Comparison of ENCODE assay signal across 16 cellular contexts in the genomic region with DNA sequence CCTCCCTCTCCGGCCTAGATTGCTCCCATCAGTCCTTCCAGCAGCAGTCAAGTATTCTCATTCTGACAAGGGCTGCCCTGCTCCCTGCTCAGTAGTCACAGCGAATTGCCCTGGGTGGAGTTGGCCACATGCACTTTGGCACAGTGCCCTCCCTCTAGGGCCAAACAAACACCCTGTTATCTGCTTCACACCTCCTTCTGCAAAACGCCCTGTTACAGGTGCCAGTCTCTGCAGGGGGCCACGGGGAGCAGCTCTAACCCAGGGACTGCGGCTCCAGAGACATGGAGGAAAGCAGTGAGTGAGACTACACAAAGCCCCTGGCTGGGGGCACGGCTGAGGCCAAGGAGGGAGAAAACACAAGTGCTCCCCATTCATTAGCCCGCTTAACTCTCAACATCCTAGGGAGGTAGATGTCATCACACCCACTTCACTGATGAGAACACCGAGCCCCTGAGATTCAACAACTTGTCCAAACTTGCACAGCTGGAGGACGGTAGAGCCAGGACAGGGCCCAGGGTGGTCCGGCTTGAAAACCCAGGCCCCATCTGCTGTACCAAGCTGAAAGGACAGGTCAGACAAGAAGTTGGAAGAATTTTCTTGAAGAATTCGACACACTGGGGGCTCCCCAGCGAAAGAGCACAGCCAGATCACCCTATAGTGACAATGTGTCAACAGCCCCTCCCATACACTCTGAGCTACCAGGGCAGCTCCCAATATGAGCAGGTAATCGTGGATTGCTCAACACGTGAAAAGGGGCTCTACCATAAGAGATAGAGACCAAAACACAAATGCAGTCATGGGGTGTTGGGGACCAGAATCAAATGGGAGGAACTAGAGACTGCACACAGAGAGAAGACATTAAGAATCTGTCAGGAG. TPM values are rescaled to one million over a fixed set of nuclear protein-coding genes. Genes with fewer than 3 reads are reported as not detected.
A peak's percentile ranks its signal among the peaks of the same experiment; 100 is the strongest.
DNase-seq lines count a peak whose midpoint lies in the region; ATAC-seq and TF ChIP-seq lines count a peak whose summit lies in the region.
"Had no signal": no experiment of that assay in that cellular context is flagged by ENCODE, and none has a peak within 500 bp of the region (broad histone marks: within the 10 kb centered on the region; RNA-seq: fewer than 3 reads in every experiment).

No MANE protein-coding gene starts in this region.

- no peaks in the 10 kb centered on the region for H3K36me3 Mint-ChIP-seq in osteocyte (ENCODE audit: unreplicated experiment)
- H3K36me3 Mint-ChIP-seq: CD14-positive monocyte had no signal

- H3K27ac Mint-ChIP-seq in osteocyte (ENCODE audit: unreplicated experiment), result no peak overlapping the region
- H3K27ac Mint-ChIP-seq: activated CD4-positive, alpha-beta T cell treated with anti-CD3 and anti-CD28 coated beads, Interleukin-2, amount 10 ng/mL, durations not matched to agents 7 days and 5 days; nephron progenitor cell had no signal

- no peaks in the 10 kb centered on the region for H3K4me1 Mint-ChIP-seq in osteocyte (ENCODE audit: unreplicated experiment)
- H3K4me1 Mint-ChIP-seq: activated CD4-positive, alpha-beta T cell treated with anti-CD3 and anti-CD28 coated beads, Interleukin-2, amount 10 ng/mL, durations not matched to agents 7 days and 5 days; nephron progenitor cell had no signal

- ATAC-seq in HG02870 (IDR thresholded peaks at IDR 0.05; ENCODE audit: unreplicated experiment), result no peak

- H3K4me3 Mint-ChIP-seq in osteocyte (ENCODE audit: unreplicated experiment), result no peak overlapping the region
- H3K4me3 Mint-ChIP-seq: activated CD4-positive, alpha-beta T cell treated with anti-CD3 and anti-CD28 coated beads, Interleukin-2, amount 10 ng/mL, durations not matched to agents 7 days and 5 days; CD14-positive monocyte; nephron progenitor cell had no signal

- no peaks in the 10 kb centered on the region for H3K9me3 Mint-ChIP-seq in osteocyte (ENCODE audit: unreplicated experiment)
- H3K9me3 Mint-ChIP-seq: activated CD4-positive, alpha-beta T cell treated with anti-CD3 and anti-CD28 coated beads, Interleukin-2, amount 10 ng/mL, durations not matched to agents 7 days and 5 days; nephron progenitor cell had no signal

- DNase-seq in DMS 273 (lab: John Stamatoyannopoulos, UW; ENCODE audit: unreplicated experiment), result peak; percentile 23
- DNase-seq in DMS 273 treated with DMSO at 0.1 percent for 48 hours (lab: John Stamatoyannopoulos, UW), result no peak
- DNase-seq in NCI-H2196 (lab: John Stamatoyannopoulos, UW; ENCODE audit: unreplicated experiment), result peak; percentile 79
- DNase-seq in cardiac septum (ENCODE audit: low spot score), result peak; percentile 47
- peak; percentile 75 for DNase-seq in osteocyte (ENCODE audit: extremely low spot score, unreplicated experiment)
- no peak for DNase-seq in H4 (ENCODE audit: low spot score)
- DNase-seq in posterior cingulate gyrus, result no peak
- DNase-seq: activated CD4-positive, alpha-beta T cell treated with anti-CD3 and anti-CD28 coated beads, Interleukin-2, amount 10 ng/mL, durations not matched to agents 7 days and 5 days; activated T-cell treated with anti-CD3 and anti-CD28 coated beads, Interleukin-2, amount 50 U/mL, for 1 hour; foreskin fibroblast; Kasumi-1; NCI-H187 treated with DMSO at 0.1 percent for 48 hours; nephron progenitor cell had no signal

- peaks cover 16% of the 10 kb centered on the region for H3K27me3 Mint-ChIP-seq in osteocyte (ENCODE audit: unreplicated experiment)

- no peak for TF ChIP-seq CTCF in osteocyte (IDR thresholded peaks at IDR 0.05)

- intact Hi-C loops in cardiac septum (cut with DNase I) (loop anchor here (10.0 kb wide), 1 partner anchor 199 kb away; no protein-coding TSS in a partner anchor), posterior cingulate gyrus (cut with DNase I) (no loop called here)

RNA-seq across cellular contexts. Expression of gene TFCP2L1, which starts 8.7 kb away (rescaled TPM):
- total RNA-seq in cardiac septum (0.03 TPM), osteocyte (not detected in 2 replicates)
- total RNA-seq in H4 (2014; rRNA removed; shearing (Covaris generic)), result 0.06 TPM in 1 of 2 replicates, not detected in the other
- total RNA-seq: SJSA1 had no signal

Comparison
In these comparisons a context has a peak if more than half of its experiments do, and no peak if none do; other contexts are left out.
1. DNase-seq: peak in DMS 273 (single experiment), NCI-H2196 (single experiment), cardiac septum (single experiment) and osteocyte (single experiment); none in DMS 273 treated with DMSO at 0.1 percent for 48 hours (single experiment), H4 (single experiment) and posterior cingulate gyrus (0 of 10).